ENCODE assay signal across 20 cellular contexts in the genomic region with DNA sequence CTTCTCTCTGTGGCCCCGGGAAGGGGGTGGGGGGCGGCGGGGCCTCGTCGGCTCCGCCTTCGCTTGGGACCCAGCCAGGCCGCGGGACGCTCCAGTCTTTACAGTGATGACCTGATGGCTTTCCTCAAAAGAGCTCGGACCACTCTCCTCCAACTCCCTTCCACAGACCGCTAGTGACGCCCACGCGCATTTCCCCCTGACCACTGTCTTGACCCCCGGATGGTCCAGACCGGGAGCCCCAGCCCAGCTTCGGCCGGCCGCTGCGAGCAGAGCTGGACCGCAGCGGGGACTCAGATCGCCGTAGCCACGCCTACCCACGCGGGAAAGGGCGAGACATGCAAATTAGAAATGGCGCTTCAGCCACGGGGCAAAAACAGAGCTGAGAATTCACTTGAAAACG.
"Had no signal": no experiment of that assay in that cellular context is flagged by ENCODE, and none has a peak within 500 bp of the region (broad histone marks: within the 10 kb centered on the region; RNA-seq: fewer than 3 reads in every experiment).

No MANE protein-coding gene starts in this region.

- H3K27ac ChIP-seq: ascending aorta, breast epithelium, cardiac muscle cell, colonic mucosa had no signal

- ATAC-seq: activated CD4-positive, alpha-beta T cell treated with anti-CD3 and anti-CD28 coated beads for 36 hours; activated naive CD4-positive, alpha-beta T cell treated with anti-CD3 and anti-CD28 coated beads, Interleukin-2, amount 50 U/mL, for 72 hours; activated T-cell treated with anti-CD3 and anti-CD28 coated beads, Interleukin-2, amount 50 U/mL, for 72 hours; esophagus mucosa had no signal

- H3K27me3 ChIP-seq: ascending aorta, breast epithelium, cardiac muscle cell, colonic mucosa had no signal

- H3K9me3 ChIP-seq: ascending aorta, colonic mucosa had no signal

- H3K4me1 ChIP-seq: breast epithelium, colonic mucosa had no signal

- H3K36me3 ChIP-seq: ascending aorta, breast epithelium, cardiac muscle cell, colonic mucosa had no signal

- H3K4me3 ChIP-seq: ascending aorta, breast epithelium, cardiac muscle cell, colonic mucosa had no signal

- DNase-seq: activated CD4-positive, alpha-beta memory T cell treated with anti-CD3 and anti-CD28 coated beads, Interleukin-2, amount 10 ng/mL, durations not matched to agents 7 days and 5 days; activated CD4-positive, alpha-beta T cell treated with anti-CD3 and anti-CD28 coated beads for 36 hours; activated CD4-positive, CD25-positive, alpha-beta regulatory T cell; activated CD4-positive, CD25-positive, alpha-beta regulatory T cell treated with anti-CD3 and anti-CD28 coated beads, Interleukin-2, amount 50 U/mL, for 72 hours; activated CD8-positive, alpha-beta memory T cell treated with anti-CD3 and anti-CD28 coated beads, Interleukin-2, amount 50 U/mL, for 48 hours; activated gamma-delta T cell; activated naive CD4-positive, alpha-beta T cell; activated naive CD4-positive, alpha-beta T cell treated with anti-CD3 and anti-CD28 coated beads, Interleukin-2, amount 10 ng/mL, durations not matched to agents 7 days and 5 days; activated T-cell treated with anti-CD3 and anti-CD28 coated beads for 4 hours; activated T-cell treated with anti-CD3 and anti-CD28 coated beads, Interleukin-2, amount 50 U/mL, for 72 hours; central memory CD4-positive, alpha-beta T cell; cerebellar nuclear complex; effector CD8-positive, alpha-beta T cell had no signal

- FAIRE-seq: frontal cortex had no signal
